8 cellular contexts compared by ENCODE assay signal in genomic region chr10:96511044-96511945, GRCh38. TPM values are rescaled to one million over a fixed set of nuclear protein-coding genes. Genes with fewer than 3 reads are reported as not detected.
DNase-seq lines count a peak whose midpoint lies in the region; ATAC-seq and TF ChIP-seq lines count a peak whose summit lies in the region.

No MANE protein-coding gene starts in this region.

- DNase-seq in BJ (ENCODE audit: low read depth) (no peak), GM10266 (ENCODE audit: extremely low spot score) (peak; percentile 70), NCI-H748 treated with DMSO at 0.1 percent for 48 hours (lab: John Stamatoyannopoulos, UW) (peak; percentile 28), cardiac fibroblast (ENCODE audit: low read depth in 2 of 2) (peak; percentile 6 to 28), mesendoderm (peak; percentile 87)
- DNase-seq in activated T-cell treated with anti-CD3 and anti-CD28 coated beads, Interleukin-2, amount 50 U/mL, for 4 hours: no peak

- H3K4ac ChIP-seq in mesendoderm (ENCODE audit: low read depth, low read length): no peak overlapping the region

- WGBS in mesendoderm (ENCODE audit: extremely low coverage, insufficient coverage, low lambda C conversion rate): no CpG with 5 or more reads among the region's 7 CpGs

- no peaks in the 10 kb centered on the region for H3K4me1 ChIP-seq in mesendoderm (ENCODE audit: control insufficient read depth, low read depth, low read length)

- no peak overlapping the region for H2BK120ac ChIP-seq in mesendoderm (ENCODE audit: low read depth, low read length)

- H3K4me3 ChIP-seq in BJ (ENCODE audit: low read depth, low read length) (no peak overlapping the region), cardiac fibroblast (replicated peaks in 1 of 2; ENCODE audit: low read depth in 2 of 2, low read length in 2 of 2) (no peak overlapping the region), mesendoderm (ENCODE audit: low read length) (no peak overlapping the region)

- no peak overlapping the region for H3K4me2 ChIP-seq in mesendoderm (ENCODE audit: low read length)

- no peak overlapping the region for H4K5ac ChIP-seq in mesendoderm (ENCODE audit: low read length)

- no peak overlapping the region for H4K8ac ChIP-seq in mesendoderm (ENCODE audit: low read depth, low read length)

- H2BK5ac ChIP-seq in mesendoderm (ENCODE audit: low read length): no peak overlapping the region

- H3K79me1 ChIP-seq in mesendoderm (ENCODE audit: low read length): no peaks in the 10 kb centered on the region

- peaks cover 4% of the 10 kb centered on the region; the same call in 1 of the 2 replicates for H3K27me3 ChIP-seq in BJ (ENCODE audit: control insufficient read depth, insufficient read depth, low read length)
- H3K27me3 ChIP-seq in mesendoderm (ENCODE audit: insufficient read depth, low read length, poor library complexity): peaks cover 14% of the 10 kb centered on the region

- ATAC-seq in GM21717 (IDR thresholded peaks at IDR 0.05; ENCODE audit: unreplicated experiment) (no peak), GM19455 (IDR thresholded peaks at IDR 0.05; ENCODE audit: unreplicated experiment) (no peak)
- no peak for ATAC-seq in activated T-cell treated with anti-CD3 and anti-CD28 coated beads, Interleukin-2, amount 50 U/mL, for 4 hours

- TF ChIP-seq CTCF in BJ (IDR thresholded peaks at IDR 0.05; ENCODE audit: insufficient read depth, low read depth, low read length) (peak; percentile 58), GM10266 (IDR thresholded peaks at IDR 0.05; ENCODE audit: control insufficient read depth, insufficient read depth, low read depth, missing control alignments) (peak; percentile 81), cardiac fibroblast (IDR thresholded peaks at IDR 0.05; ENCODE audit: low read depth, low read length) (peak; percentile 60)

- no peak overlapping the region for H3K4me3 Mint-ChIP-seq in activated T-cell treated with anti-CD3 and anti-CD28 coated beads, Interleukin-2, amount 50 U/mL, for 4 hours

- CTCF ChIA-PET in BJ (lab: Yijun Ruan, JAX): interaction anchor here (0.6 to 3.6 kb wide), 14 partner anchors 8 to 1748 kb away, joined by 3 to 28 read pairs (median 4); no protein-coding TSS in a partner anchor

- H3K36me3 ChIP-seq in BJ (ENCODE audit: control insufficient read depth, insufficient read depth, low read length) (no peaks in the 10 kb centered on the region), mesendoderm (ENCODE audit: control insufficient read depth, insufficient read depth, low read length) (no peaks in the 10 kb centered on the region)

- H2AK5ac ChIP-seq in mesendoderm (ENCODE audit: low read length): no peak overlapping the region

- no peaks in the 10 kb centered on the region for H3K9me3 Mint-ChIP-seq in activated T-cell treated with anti-CD3 and anti-CD28 coated beads, Interleukin-2, amount 50 U/mL, for 4 hours

- H3K27ac ChIP-seq in mesendoderm (ENCODE audit: low read depth, low read length): no peak overlapping the region

- H3K9ac ChIP-seq in mesendoderm (ENCODE audit: low read length): no peak overlapping the region

- H3K23ac ChIP-seq in mesendoderm (ENCODE audit: low read length): no peak overlapping the region

- no peak overlapping the region for H3K18ac ChIP-seq in mesendoderm (ENCODE audit: low read length)

- peaks cover 34% of the 10 kb centered on the region for H3K27me3 Mint-ChIP-seq in activated T-cell treated with anti-CD3 and anti-CD28 coated beads, Interleukin-2, amount 50 U/mL, for 4 hours (ENCODE audit: low read depth)

- POLR2A ChIA-PET in BJ (lab: Charles Lee): no interaction called here

- H3K36me3 Mint-ChIP-seq in activated T-cell treated with anti-CD3 and anti-CD28 coated beads, Interleukin-2, amount 50 U/mL, for 4 hours (ENCODE audit: insufficient read depth): no peaks in the 10 kb centered on the region

- no peak overlapping the region for H2BK15ac ChIP-seq in mesendoderm (replicated peaks; ENCODE audit: low read depth)

- H3K4me1 Mint-ChIP-seq in activated T-cell treated with anti-CD3 and anti-CD28 coated beads, Interleukin-2, amount 50 U/mL, for 4 hours (ENCODE audit: low read depth): peaks cover 20% of the 10 kb centered on the region

- H3K79me2 ChIP-seq in mesendoderm (ENCODE audit: control insufficient read depth, insufficient read depth, low read length): no peaks in the 10 kb centered on the region

- no peak overlapping the region for H3K56ac ChIP-seq in mesendoderm (ENCODE audit: low read length)

RNA-seq across cellular contexts. Expression of gene TLL2, which starts 2.4 kb away (rescaled TPM):
- polyA plus RNA-seq in BJ (2011; rRNA removed): 0.05 and 0.06 TPM in 2 replicates
- polyA minus RNA-seq in BJ (2011; rRNA and poly(A)+ RNA removed): 0.10 TPM in 1 of 2 replicates, not detected in the other
- polyA plus RNA-seq in mesendoderm (2013, experiment 1 of 2): 0.48 TPM
- 0.55 TPM for polyA plus RNA-seq in mesendoderm (2013, experiment 2 of 2)
- total RNA-seq in activated T-cell treated with anti-CD3 and anti-CD28 coated beads, Interleukin-2, amount 50 U/mL, for 4 hours: not detected

Comparison
In these comparisons a context has a peak if more than half of its experiments do, and no peak if none do; other contexts are left out.
1. DNase-seq: peak in GM10266 (single experiment), NCI-H748 treated with DMSO at 0.1 percent for 48 hours (single experiment), cardiac fibroblast (2 of 2) and mesendoderm (single experiment); none in BJ (single experiment) and activated T-cell treated with anti-CD3 and anti-CD28 coated beads, Interleukin-2, amount 50 U/mL, for 4 hours (single experiment).
2. Peak in every context shown above with its lines, with median percentiles within 50 percentile points of each other: CTCF ChIP-seq.